7 cellular contexts compared by ENCODE assay signal in the genomic region with DNA sequence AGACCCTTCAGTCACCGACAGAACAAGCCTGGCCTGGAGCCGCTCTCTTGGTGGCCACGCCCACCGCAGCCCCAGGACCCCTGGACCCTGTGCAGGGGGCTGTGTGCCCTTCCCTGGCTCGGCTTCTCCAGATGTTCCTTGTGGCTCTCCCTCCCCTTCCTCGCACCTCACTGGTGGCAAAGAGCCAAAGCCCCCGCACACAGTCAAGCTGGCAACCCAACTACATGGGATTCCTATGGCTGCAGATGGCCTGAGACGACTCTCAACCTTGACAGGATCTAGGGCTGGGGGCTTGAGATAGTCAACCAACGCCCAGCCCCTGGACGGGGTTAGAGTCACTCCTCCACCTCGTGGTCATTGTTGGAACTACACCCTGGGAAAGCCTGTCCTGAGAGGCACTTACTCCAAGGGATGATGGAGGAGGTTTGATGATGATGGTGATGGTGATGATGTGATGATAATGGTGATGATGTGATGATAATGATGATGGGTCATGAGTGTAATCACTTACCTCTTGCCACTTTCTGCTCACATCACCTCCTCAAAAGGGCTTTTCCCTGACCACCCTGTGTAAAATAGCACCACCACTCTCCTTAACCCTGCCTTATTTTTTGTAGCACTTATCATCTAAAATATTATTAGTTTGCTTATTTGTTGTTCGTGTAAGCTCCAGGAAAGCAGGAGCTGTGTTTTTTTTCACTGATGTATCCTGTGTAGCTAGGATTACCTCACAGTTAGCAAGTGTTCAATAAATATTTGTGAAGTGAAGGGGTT.
DNase-seq lines count a peak whose midpoint lies in the region; ATAC-seq, FAIRE-seq and TF ChIP-seq lines count a peak whose summit lies in the region.

No MANE protein-coding gene starts in this region.

- H3K27me3 ChIP-seq in Loucy (ENCODE audit: insufficient read depth, low read length, poor library complexity, severe bottlenecking) = no peaks in the 10 kb centered on the region

- peak; percentile 97 for TF ChIP-seq CTCF in Loucy (conservative IDR thresholded peaks at IDR 0.05; ENCODE audit: low read length)
- TF ChIP-seq CTCF in MCF 10A (IDR thresholded peaks at IDR 0.05; ENCODE audit: unreplicated experiment) = peak; percentile 52
- TF ChIP-seq CTCF in kidney (IDR thresholded peaks at IDR 0.05; ENCODE audit: borderline replicate concordance, extremely low read depth, insufficient read depth) = peak; percentile 94

- no peak overlapping the region for H3K27ac Mint-ChIP-seq in T-helper 2 cell treated with Interferon-gamma antibody and Interleukin-4, amounts not matched to agents 5 μg/mL and 100 μg/mL, for 36 hours
- no peak overlapping the region for H3K27ac Mint-ChIP-seq in MCF 10A (ENCODE audit: low read depth, unreplicated experiment)

- peaks cover 2% of the 10 kb centered on the region for H3K4me1 Mint-ChIP-seq in T-helper 2 cell treated with Interferon-gamma antibody and Interleukin-4, amounts not matched to agents 5 μg/mL and 100 μg/mL, for 36 hours (ENCODE audit: low read depth)
- no peaks in the 10 kb centered on the region for H3K4me1 Mint-ChIP-seq in MCF 10A (ENCODE audit: insufficient read depth, unreplicated experiment)

- DNase-seq in GM04503 (ENCODE audit: low read depth) = peak; percentile 5
- DNase-seq in T-helper 2 cell treated with Interferon-gamma antibody and Interleukin-4, amounts not matched to agents 5 μg/mL and 100 μg/mL, for 36 hours (ENCODE audit: low spot score) = peak; percentile 43
- peak; percentile 51 for DNase-seq in MCF 10A (ENCODE audit: unreplicated experiment)
- DNase-seq in kidney = no peak
- DNase-seq in stimulated activated CD4-positive, alpha-beta T cell treated with anti-CD3 and anti-CD28 coated beads, Interleukin-2, amount 100 ng/mL, for 48 hours = peak; percentile 67 to 69

- intact Hi-C loops in MCF 10A (cut with micrococcal nuclease) = no loop called here
- intact Hi-C loops in kidney (cut with DNase I) = no loop called here

- no peaks in the 10 kb centered on the region for H3F3A ChIP-seq in Loucy (ENCODE audit: low read depth)

- no peaks in the 10 kb centered on the region for H3K36me3 Mint-ChIP-seq in T-helper 2 cell treated with Interferon-gamma antibody and Interleukin-4, amounts not matched to agents 5 μg/mL and 100 μg/mL, for 36 hours (ENCODE audit: low read depth)
- H3K36me3 Mint-ChIP-seq in MCF 10A (ENCODE audit: insufficient read depth, unreplicated experiment) = no peaks in the 10 kb centered on the region

- H3K27ac ChIP-seq in kidney (ENCODE audit: low read depth in 2 of 2, low read length in 2 of 2) = no peak overlapping the region

- no peaks in the 10 kb centered on the region for H4K20me1 ChIP-seq in Loucy (ENCODE audit: insufficient read depth, low read length, poor library complexity, severe bottlenecking)

- no TSS peak for BruUV-seq in MCF 10A (replicated peaks; lab: Mats Ljungman, UMichigan)

- peaks cover 28% of the 10 kb centered on the region for H3K27me3 Mint-ChIP-seq in T-helper 2 cell treated with Interferon-gamma antibody and Interleukin-4, amounts not matched to agents 5 μg/mL and 100 μg/mL, for 36 hours (ENCODE audit: low read depth)
- no peaks in the 10 kb centered on the region for H3K27me3 Mint-ChIP-seq in MCF 10A (ENCODE audit: insufficient read depth, unreplicated experiment)

- H2AFZ ChIP-seq in Loucy (ENCODE audit: low read length) = no peak overlapping the region

- H3K9me3 Mint-ChIP-seq in T-helper 2 cell treated with Interferon-gamma antibody and Interleukin-4, amounts not matched to agents 5 μg/mL and 100 μg/mL, for 36 hours = no peaks in the 10 kb centered on the region
- H3K9me3 Mint-ChIP-seq in MCF 10A (ENCODE audit: unreplicated experiment) = peaks cover 17% of the 10 kb centered on the region

- no peak for FAIRE-seq in kidney (lab: Jason Lieb, UNC)

- H3K4me3 ChIP-seq in Loucy (ENCODE audit: low read length, poor library complexity, severe bottlenecking) = no peak overlapping the region
- no peak overlapping the region for H3K4me3 ChIP-seq in kidney (ENCODE audit: low read length in 2 of 2)

- no peak overlapping the region for H3K4me3 Mint-ChIP-seq in T-helper 2 cell treated with Interferon-gamma antibody and Interleukin-4, amounts not matched to agents 5 μg/mL and 100 μg/mL, for 36 hours
- H3K4me3 Mint-ChIP-seq in MCF 10A (ENCODE audit: unreplicated experiment) = no peak overlapping the region

- H3K9ac ChIP-seq in Loucy (ENCODE audit: low read depth, low read length, poor library complexity, severe bottlenecking) (no peak overlapping the region), kidney (ENCODE audit: low read length in 2 of 2) (no peak overlapping the region)

- ATAC-seq in GM18520 (IDR thresholded peaks at IDR 0.05; ENCODE audit: unreplicated experiment) = no peak

- H3K4me2 ChIP-seq in Loucy (ENCODE audit: low read depth, low read length, poor library complexity, severe bottlenecking) = no peak overlapping the region

- no peaks in the 10 kb centered on the region for H3K9me3 ChIP-seq in Loucy (ENCODE audit: insufficient read depth, low read depth, low read length)
- no peaks in the 10 kb centered on the region for H3K9me3 ChIP-seq in kidney (ENCODE audit: control insufficient read depth in 1 of 2, low read length in 2 of 2)

- H3K79me2 ChIP-seq in Loucy (ENCODE audit: insufficient read depth, low read length) = no peaks in the 10 kb centered on the region

- H3K4me1 ChIP-seq in Loucy (ENCODE audit: insufficient read depth, low read length, poor library complexity, severe bottlenecking) = no peaks in the 10 kb centered on the region
- peaks cover 0 to 3% of the 10 kb centered on the region in 2 donors for H3K4me1 ChIP-seq in kidney (ENCODE audit: control insufficient read depth in 1 of 2, insufficient read depth in 1 of 2, low read depth in 1 of 2, low read length in 2 of 2)

- CTCF ChIA-PET in MCF 10A (lab: Yijun Ruan, JAX) = interaction anchor here (0.6 to 1.6 kb wide), 16 partner anchors 13 to 946 kb away, joined by 3 to 6 read pairs (median 4); no protein-coding TSS in a partner anchor

- POLR2A ChIA-PET in MCF 10A (lab: Yijun Ruan, JAX) = no interaction called here

- H3K36me3 ChIP-seq in Loucy (ENCODE audit: insufficient read depth, low read length) (no peaks in the 10 kb centered on the region), kidney (ENCODE audit: control insufficient read depth in 1 of 2, insufficient read depth in 2 of 2, low read length in 2 of 2) (no peaks in the 10 kb centered on the region)

- H3K9me2 ChIP-seq in Loucy (replicated peaks; ENCODE audit: low read depth, low read length) = no peaks in the 10 kb centered on the region
